In the genomic region with DNA sequence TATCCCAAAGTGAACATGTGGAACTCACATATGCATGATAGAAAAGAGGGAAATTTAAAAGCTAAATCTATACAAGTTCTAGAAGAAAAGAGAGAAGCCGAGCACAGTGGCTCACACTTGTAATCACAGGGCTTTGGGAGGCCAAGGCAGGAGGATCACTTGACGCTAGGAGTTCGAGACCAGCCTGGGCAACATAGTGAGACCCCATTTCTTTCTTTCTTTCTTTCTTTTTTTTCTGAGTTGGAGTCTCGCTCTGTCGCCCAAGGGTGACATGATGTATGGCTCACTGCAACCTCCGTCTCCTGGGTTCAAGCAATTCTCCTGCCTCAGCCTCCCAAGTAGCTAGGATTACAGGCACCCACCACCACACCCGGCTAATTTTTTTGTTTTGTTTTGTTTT, we compare ENCODE assay signal across 8 cellular contexts. TPM values are rescaled to one million over a fixed set of nuclear protein-coding genes. Genes with fewer than 3 reads are reported as not detected.
DNase-seq lines count a peak whose midpoint lies in the region; ATAC-seq and TF ChIP-seq lines count a peak whose summit lies in the region.
"Not testable (repeated sequence)": the region's sequence is repeated elsewhere in the genome, so short reads cannot be mapped to it uniquely, and the experiment has no call there.

No MANE protein-coding gene starts in this region.

- ATAC-seq in activated B cell treated with CpG ODN at 0.5 μM for 24 hours (ENCODE audit: low read depth) = not testable (repeated sequence)

- peaks cover 91% of the 10 kb centered on the region for H3K4me1 ChIP-seq in CD8-positive, alpha-beta memory T cell (ENCODE audit: insufficient read depth, low read length)
- not testable (repeated sequence) for H3K4me1 ChIP-seq in trophoblast cell (ENCODE audit: control insufficient read depth in 1 of 2, insufficient read depth in 2 of 2, low read length in 2 of 2)

- not testable (repeated sequence) for TF ChIP-seq CTCF in 22Rv1 (IDR thresholded peaks at IDR 0.05); NB4 (IDR thresholded peaks at IDR 0.05; ENCODE audit: low read depth, low read length); activated B cell treated with CpG ODN at 0.5 μM for 24 hours (IDR thresholded peaks at IDR 0.05)

- not testable (repeated sequence) for H3K27me3 ChIP-seq in CD8-positive, alpha-beta memory T cell (ENCODE audit: insufficient read depth, low read length, poor library complexity, severe bottlenecking); trophoblast cell (ENCODE audit: insufficient read depth, low read length)

- H3K9me3 ChIP-seq in CD8-positive, alpha-beta memory T cell (ENCODE audit: low read length); trophoblast cell (ENCODE audit: insufficient read depth, low read depth, low read length): not testable (repeated sequence)

- H3K23ac ChIP-seq in trophoblast cell (ENCODE audit: low read length) = not testable (repeated sequence)

- not testable (repeated sequence) for DNase-seq in CD8-positive, alpha-beta memory T cell; NB4 (ENCODE audit: low read depth); activated B cell treated with CpG ODN at 0.5 μM for 24 hours; activated T-cell treated with anti-CD3 and anti-CD28 coated beads, Interleukin-2, amount 50 U/mL, for 24 hours; activated naive CD8-positive, alpha-beta T cell treated with anti-CD3 and anti-CD28 coated beads for 36 hours; immature natural killer cell; trophoblast cell

- H3K18ac ChIP-seq in trophoblast cell (ENCODE audit: low read length) = not testable (repeated sequence)

- not testable (repeated sequence) for H3K14ac ChIP-seq in trophoblast cell (ENCODE audit: low read length)

- peaks cover 0 to 31% (median 10%) of the 10 kb centered on the region in 3 donors for H3K36me3 Mint-ChIP-seq in CD8-positive, alpha-beta memory T cell
- H3K36me3 Mint-ChIP-seq in activated B cell treated with CpG ODN at 0.5 μM for 24 hours (ENCODE audit: low read depth) (peaks cover 24% of the 10 kb centered on the region), immature natural killer cell (peaks cover 8 to 17% (median 8%) of the 10 kb centered on the region in 3 donors)
- peaks cover 71% of the 10 kb centered on the region for H3K36me3 Mint-ChIP-seq in activated T-cell treated with anti-CD3 and anti-CD28 coated beads, Interleukin-2, amount 50 U/mL, for 24 hours (ENCODE audit: low read depth)
- peaks cover 42% of the 10 kb centered on the region for H3K36me3 Mint-ChIP-seq in activated naive CD8-positive, alpha-beta T cell treated with anti-CD3 and anti-CD28 coated beads for 36 hours

- not testable (repeated sequence) for H2AFZ ChIP-seq in trophoblast cell (ENCODE audit: insufficient read depth, low read length, poor library complexity)

- peak overlapping the region; percentile 62 for H3K4ac ChIP-seq in trophoblast cell (ENCODE audit: low read depth, low read length)

- not testable (repeated sequence) for H2BK5ac ChIP-seq in trophoblast cell (ENCODE audit: low read depth, low read length, poor library complexity)

- H3K9ac ChIP-seq in trophoblast cell (ENCODE audit: low read length) = not testable (repeated sequence)

- H3K36me3 ChIP-seq in CD8-positive, alpha-beta memory T cell (ENCODE audit: insufficient read depth, low read length); trophoblast cell (ENCODE audit: control insufficient read depth in 1 of 2, insufficient read depth in 2 of 2, low read length in 2 of 2): not testable (repeated sequence)

- H3K27me3 Mint-ChIP-seq in CD8-positive, alpha-beta memory T cell; activated B cell treated with CpG ODN at 0.5 μM for 24 hours; activated T-cell treated with anti-CD3 and anti-CD28 coated beads, Interleukin-2, amount 50 U/mL, for 24 hours; activated naive CD8-positive, alpha-beta T cell treated with anti-CD3 and anti-CD28 coated beads for 36 hours; immature natural killer cell (ENCODE audit: low read depth in 3 of 3): not testable (repeated sequence)

- not testable (repeated sequence) for H4K91ac ChIP-seq in trophoblast cell (ENCODE audit: low read depth, low read length)

- TF ChIP-seq POLR2A in NB4 (IDR thresholded peaks at IDR 0.05; ENCODE audit: extremely low read depth, insufficient read length) = not testable (repeated sequence)

- peaks cover 90 to 94% (median 93%) of the 10 kb centered on the region in 3 donors for H3K4me1 Mint-ChIP-seq in CD8-positive, alpha-beta memory T cell
- H3K4me1 Mint-ChIP-seq in activated B cell treated with CpG ODN at 0.5 μM for 24 hours (peaks cover 84% of the 10 kb centered on the region), immature natural killer cell (peaks cover 91 to 95% of the 10 kb centered on the region in 2 donors)
- peaks cover 88% of the 10 kb centered on the region for H3K4me1 Mint-ChIP-seq in activated T-cell treated with anti-CD3 and anti-CD28 coated beads, Interleukin-2, amount 50 U/mL, for 24 hours (ENCODE audit: low read depth)
- peaks cover 77% of the 10 kb centered on the region for H3K4me1 Mint-ChIP-seq in activated naive CD8-positive, alpha-beta T cell treated with anti-CD3 and anti-CD28 coated beads for 36 hours

- H3K4me2 ChIP-seq in trophoblast cell (ENCODE audit: low read length) = not testable (repeated sequence)

- POLR2A ChIA-PET in CD8-positive, alpha-beta memory T cell (lab: Charles Lee) = interaction anchor here (1.5 to 6.3 kb wide), 2 partner anchors 8 to 16 kb away, joined by 7 to 70 read pairs; a partner anchor contains a TSS
- POLR2A ChIA-PET in activated B cell treated with CpG ODN at 0.5 μM for 24 hours (lab: Charles Lee) = interaction anchor here (0.6 to 5.7 kb wide), 2 partner anchors 8 to 18 kb away, joined by 3 to 63 read pairs; a partner anchor contains a TSS

- peak overlapping the region; percentile 30 to 91 (median 88) for H3K27ac Mint-ChIP-seq in CD8-positive, alpha-beta memory T cell
- H3K27ac Mint-ChIP-seq in activated B cell treated with CpG ODN at 0.5 μM for 24 hours = peak overlapping the region; percentile 32
- peak overlapping the region; percentile 96 for H3K27ac Mint-ChIP-seq in activated T-cell treated with anti-CD3 and anti-CD28 coated beads, Interleukin-2, amount 50 U/mL, for 24 hours
- peak overlapping the region; percentile 54 for H3K27ac Mint-ChIP-seq in activated naive CD8-positive, alpha-beta T cell treated with anti-CD3 and anti-CD28 coated beads for 36 hours
- peak overlapping the region; percentile 76 to 98 (median 92) for H3K27ac Mint-ChIP-seq in immature natural killer cell

- not testable (repeated sequence) for H3K79me1 ChIP-seq in trophoblast cell (ENCODE audit: low read length)

- not testable (repeated sequence) for H2BK12ac ChIP-seq in trophoblast cell (ENCODE audit: low read length)

- peak overlapping the region in 6 of 7 donors; percentile 20 to 62 (median 48) for H3K4me3 Mint-ChIP-seq in CD8-positive, alpha-beta memory T cell
- not testable (repeated sequence) for H3K4me3 Mint-ChIP-seq in activated B cell treated with CpG ODN at 0.5 μM for 24 hours; activated T-cell treated with anti-CD3 and anti-CD28 coated beads, Interleukin-2, amount 50 U/mL, for 24 hours; activated naive CD8-positive, alpha-beta T cell treated with anti-CD3 and anti-CD28 coated beads for 36 hours
- H3K4me3 Mint-ChIP-seq in immature natural killer cell = peak overlapping the region; percentile 35 to 85 (median 58)

- H3K79me2 ChIP-seq in trophoblast cell (ENCODE audit: control insufficient read depth, insufficient read depth, low read length, poor library complexity) = peaks cover 11% of the 10 kb centered on the region

- no CpG with 5 or more reads among the region's 7 CpGs for WGBS in trophoblast cell (ENCODE audit: extremely low coverage, insufficient coverage, insufficient read length)

- H4K12ac ChIP-seq in trophoblast cell (ENCODE audit: low read depth, low read length) = not testable (repeated sequence)

- not testable (repeated sequence) for H2AK5ac ChIP-seq in trophoblast cell (ENCODE audit: low read length)

- CTCF ChIA-PET in CD8-positive, alpha-beta memory T cell (lab: Charles Lee) = interaction anchor here (0.7 to 14.7 kb wide), 3 partner anchors 7 to 28 kb away, joined by 3 to 175 read pairs (median 55); a partner anchor contains a TSS
- CTCF ChIA-PET in activated B cell treated with CpG ODN at 0.5 μM for 24 hours (lab: Charles Lee) = interaction anchor here (1.5 to 5.2 kb wide), 2 partner anchors 9 to 18 kb away, joined by 4 to 32 read pairs; a partner anchor contains a TSS

- H3K4me3 ChIP-seq in CD8-positive, alpha-beta memory T cell (ENCODE audit: low read length); trophoblast cell (ENCODE audit: low read depth, low read length): not testable (repeated sequence)
- peak overlapping the region; percentile 19 for H3K4me3 ChIP-seq in NB4 (ENCODE audit: low read depth, low read length)

- not testable (repeated sequence) for H4K8ac ChIP-seq in trophoblast cell (ENCODE audit: low read depth, low read length)

- not testable (repeated sequence) for H3K9me3 Mint-ChIP-seq in CD8-positive, alpha-beta memory T cell; activated B cell treated with CpG ODN at 0.5 μM for 24 hours; activated T-cell treated with anti-CD3 and anti-CD28 coated beads, Interleukin-2, amount 50 U/mL, for 24 hours; activated naive CD8-positive, alpha-beta T cell treated with anti-CD3 and anti-CD28 coated beads for 36 hours; immature natural killer cell

- H2BK120ac ChIP-seq in trophoblast cell (ENCODE audit: insufficient read depth, low read length, poor library complexity) = not testable (repeated sequence)

- intact Hi-C loops in activated B cell treated with CpG ODN at 0.5 μM for 24 hours (cut with micrococcal nuclease) = not testable (repeated sequence)

- H3K27ac ChIP-seq in 22Rv1 = peak overlapping the region; percentile 56
- not testable (repeated sequence) for H3K27ac ChIP-seq in CD8-positive, alpha-beta memory T cell (ENCODE audit: low read depth, low read length); trophoblast cell (ENCODE audit: low read depth, low read length)

RNA-seq across cellular contexts. Expression of a gene that starts 8.9 kb away (rescaled TPM):
- 100 to 1,000 TPM; 212 to 217 TPM for total RNA-seq in CD8-positive, alpha-beta memory T cell
- polyA plus RNA-seq in CD8-positive, alpha-beta memory T cell = 151 TPM
- total RNA-seq in activated B cell treated with CpG ODN at 0.5 μM for 24 hours = 136 and 138 TPM in 2 replicates
- 100 to 1,000 TPM; 214 to 220 TPM for total RNA-seq in activated naive CD8-positive, alpha-beta T cell treated with anti-CD3 and anti-CD28 coated beads for 36 hours
- 100 to 1,000 TPM; 108 to 187 (median 123) TPM for polyA plus RNA-seq in immature natural killer cell
- polyA plus RNA-seq in trophoblast cell (2013) = 94.3 and 97.6 TPM in 2 replicates

RNA-seq across cellular contexts. Expression of a gene that starts 26.7 kb away (rescaled TPM):
- total RNA-seq in CD8-positive, alpha-beta memory T cell = 10 to 100 TPM; 74.8 to 78.6 TPM
- polyA plus RNA-seq in CD8-positive, alpha-beta memory T cell = 92.8 TPM
- total RNA-seq in activated B cell treated with CpG ODN at 0.5 μM for 24 hours = 101 and 102 TPM in 2 replicates
- 10 to 100 TPM; 83.4 to 84.6 TPM for total RNA-seq in activated naive CD8-positive, alpha-beta T cell treated with anti-CD3 and anti-CD28 coated beads for 36 hours
- 100 to 1,000 TPM in 1 of 3 donors, 10 to 100 TPM in 2; 71.5 to 140 (median 80.6) TPM for polyA plus RNA-seq in immature natural killer cell
- 53.3 and 54.0 TPM in 2 replicates for polyA plus RNA-seq in trophoblast cell (2013)

RNA-seq across cellular contexts. Expression of a gene that starts 26.9 kb away (rescaled TPM):
- total RNA-seq in CD8-positive, alpha-beta memory T cell = 10 to 100 TPM; 24.8 to 26.2 TPM
- polyA plus RNA-seq in CD8-positive, alpha-beta memory T cell = 3.7 TPM
- 16.8 and 18.9 TPM in 2 replicates for total RNA-seq in activated B cell treated with CpG ODN at 0.5 μM for 24 hours
- total RNA-seq in activated naive CD8-positive, alpha-beta T cell treated with anti-CD3 and anti-CD28 coated beads for 36 hours = 10 to 100 TPM; 26.8 to 27.3 TPM
- polyA plus RNA-seq in immature natural killer cell = 1 to 10 TPM; 1.0 to 3.1 (median 1.5) TPM
- 2.5 and 3.0 TPM in 2 replicates for polyA plus RNA-seq in trophoblast cell (2013)

RNA-seq across cellular contexts. Expression of a gene that starts 41.3 kb away (rescaled TPM):
- total RNA-seq in CD8-positive, alpha-beta memory T cell = 10 to 100 TPM; 31.1 to 33.7 TPM
- polyA plus RNA-seq in CD8-positive, alpha-beta memory T cell = 14.6 TPM
- 63.2 and 79.5 TPM in 2 replicates for total RNA-seq in activated B cell treated with CpG ODN at 0.5 μM for 24 hours
- 10 to 100 TPM; 22.4 to 24.8 TPM for total RNA-seq in activated naive CD8-positive, alpha-beta T cell treated with anti-CD3 and anti-CD28 coated beads for 36 hours
- 10 to 100 TPM in 2 of 3 donors, 1 to 10 TPM in 1; 5.9 to 14.7 (median 10.9) TPM for polyA plus RNA-seq in immature natural killer cell
- polyA plus RNA-seq in trophoblast cell (2013) = 18.2 and 18.6 TPM in 2 replicates

Comparison
In these comparisons a context has a peak if more than half of its experiments do, and no peak if none do; other contexts are left out.
1. H3K27ac Mint-ChIP-seq: peak in every context shown above with its lines; median percentile 96 in activated T-cell treated with anti-CD3 and anti-CD28 coated beads, Interleukin-2, amount 50 U/mL, for 24 hours; 92 in immature natural killer cell; 88 in CD8-positive, alpha-beta memory T cell; 54 in activated naive CD8-positive, alpha-beta T cell treated with anti-CD3 and anti-CD28 coated beads for 36 hours; 32 in activated B cell treated with CpG ODN at 0.5 μM for 24 hours.